ENCODE assay signal across 13 cellular contexts in the genomic region with DNA sequence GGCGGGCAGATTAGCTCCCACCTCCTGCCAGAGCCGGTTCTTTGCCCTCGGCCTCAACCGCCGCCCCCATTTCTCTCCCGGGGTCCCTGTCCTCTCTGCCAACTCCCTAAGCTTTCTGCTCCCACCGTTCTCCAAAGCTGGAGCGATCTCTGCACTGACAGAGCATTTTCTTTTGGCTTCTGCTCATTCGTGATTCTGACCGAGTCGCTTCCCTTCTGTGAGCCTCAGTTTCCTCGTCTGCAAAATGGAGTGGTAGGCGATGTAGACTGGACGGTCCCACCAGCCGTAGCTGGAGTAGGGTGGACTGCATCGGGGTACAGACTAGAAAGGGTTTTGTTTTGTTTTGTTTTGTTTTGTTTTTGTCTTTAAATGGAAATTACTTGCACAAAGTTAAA. TPM values are rescaled to one million over a fixed set of nuclear protein-coding genes. Genes with fewer than 3 reads are reported as not detected.
DNase-seq lines count a peak whose midpoint lies in the region; ATAC-seq and TF ChIP-seq lines count a peak whose summit lies in the region.
"Had no signal": no experiment of that assay in that cellular context is flagged by ENCODE, and none has a peak within 500 bp of the region (broad histone marks: within the 10 kb centered on the region; RNA-seq: fewer than 3 reads in every experiment).

No MANE protein-coding gene starts in this region.

- H3K27ac ChIP-seq in adrenal gland: no peak overlapping the region
- H3K27ac ChIP-seq: breast epithelium, epithelial cell of prostate had no signal

- no peaks in the 10 kb centered on the region for H3K9me3 ChIP-seq in adrenal gland (replicated peaks in 1 of 3)
- H3K9me3 ChIP-seq: breast epithelium had no signal

- H3K27me3 ChIP-seq in adrenal gland: peaks cover 83% of the 10 kb centered on the region

- H3K4me1 ChIP-seq in adrenal gland (replicated peaks in 1 of 2): peaks cover 14 to 26% of the 10 kb centered on the region in 2 donors

- no peaks in the 10 kb centered on the region for H3K36me3 ChIP-seq in adrenal gland (replicated peaks in 1 of 2)
- H3K36me3 ChIP-seq: breast epithelium had no signal

- DNase-seq in activated naive CD4-positive, alpha-beta T cell treated with anti-CD3 and anti-CD28 coated beads, Interleukin-2, amount 50 U/mL, for 16 hours: no peak
- no peak for DNase-seq in activated T-helper 1 cell treated with anti-CD3 and anti-CD28 coated beads, Interleukin-12 subunit alpha, Interleukin-12 subunit beta, Interleukin-2, Interleukin-4 antibody, amounts not matched to agents 30 ng/mL and 10 ng/mL and 1 ng/mL, durations not matched to agents 14 hours and 24 hours and 36 hours (ENCODE audit: low spot score)
- DNase-seq in iPS-NIHi11 (ENCODE audit: low spot score) (peak; percentile 40), NCI-H1436 (lab: John Stamatoyannopoulos, UW) (no peak), adrenal gland (no peak)
- no peak for DNase-seq in stimulated activated naive CD8-positive, alpha-beta T cell treated with anti-CD3 and anti-CD28 coated beads, Interleukin-15, amount 100 ng/mL, for 72 hours
- DNase-seq: hypothalamus, small intestine had no signal

- intact Hi-C loops in activated T-helper 1 cell treated with anti-CD3 and anti-CD28 coated beads, Interleukin-12 subunit alpha, Interleukin-12 subunit beta, Interleukin-2, Interleukin-4 antibody, amounts not matched to agents 30 ng/mL and 10 ng/mL and 1 ng/mL, durations not matched to agents 14 hours and 24 hours and 36 hours (cut with micrococcal nuclease): no loop called here
- intact Hi-C loops in adrenal gland (cut with DNase I): no loop called here

- peaks cover 24% of the 10 kb centered on the region for H3K4me1 Mint-ChIP-seq in activated naive CD4-positive, alpha-beta T cell treated with anti-CD3 and anti-CD28 coated beads, Interleukin-2, amount 50 U/mL, for 24 hours
- peaks cover 12% of the 10 kb centered on the region for H3K4me1 Mint-ChIP-seq in activated T-helper 1 cell treated with anti-CD3 and anti-CD28 coated beads, Interleukin-12 subunit alpha, Interleukin-12 subunit beta, Interleukin-2, Interleukin-4 antibody, amounts not matched to agents 30 ng/mL and 10 ng/mL and 1 ng/mL, durations not matched to agents 14 hours and 24 hours and 36 hours (ENCODE audit: low read depth)
- H3K4me1 Mint-ChIP-seq in stimulated activated naive CD8-positive, alpha-beta T cell treated with anti-CD3 and anti-CD28 coated beads, Interleukin-15, amount 100 ng/mL, for 72 hours: peaks cover 33% of the 10 kb centered on the region

- 8 to 15% (median 11%) methylated on average over 15 to 16 of the region's 16 CpGs for WGBS in adrenal gland, 4 donors

- TF ChIP-seq POLR2A in adrenal gland (IDR thresholded peaks at IDR 0.05): no peak

- H3K27me3 Mint-ChIP-seq in activated naive CD4-positive, alpha-beta T cell treated with anti-CD3 and anti-CD28 coated beads, Interleukin-2, amount 50 U/mL, for 24 hours: peaks cover 66% of the 10 kb centered on the region
- peaks cover 80% of the 10 kb centered on the region for H3K27me3 Mint-ChIP-seq in activated T-helper 1 cell treated with anti-CD3 and anti-CD28 coated beads, Interleukin-12 subunit alpha, Interleukin-12 subunit beta, Interleukin-2, Interleukin-4 antibody, amounts not matched to agents 30 ng/mL and 10 ng/mL and 1 ng/mL, durations not matched to agents 14 hours and 24 hours and 36 hours (ENCODE audit: insufficient read depth)
- H3K27me3 Mint-ChIP-seq in stimulated activated naive CD8-positive, alpha-beta T cell treated with anti-CD3 and anti-CD28 coated beads, Interleukin-15, amount 100 ng/mL, for 72 hours: peaks cover 98% of the 10 kb centered on the region

- no peaks in the 10 kb centered on the region for H3K9me3 Mint-ChIP-seq in activated naive CD4-positive, alpha-beta T cell treated with anti-CD3 and anti-CD28 coated beads, Interleukin-2, amount 50 U/mL, for 24 hours
- no peaks in the 10 kb centered on the region for H3K9me3 Mint-ChIP-seq in activated T-helper 1 cell treated with anti-CD3 and anti-CD28 coated beads, Interleukin-12 subunit alpha, Interleukin-12 subunit beta, Interleukin-2, Interleukin-4 antibody, amounts not matched to agents 30 ng/mL and 10 ng/mL and 1 ng/mL, durations not matched to agents 14 hours and 24 hours and 36 hours
- no peaks in the 10 kb centered on the region for H3K9me3 Mint-ChIP-seq in stimulated activated naive CD8-positive, alpha-beta T cell treated with anti-CD3 and anti-CD28 coated beads, Interleukin-15, amount 100 ng/mL, for 72 hours

- no peak for ATAC-seq in stimulated activated naive CD8-positive, alpha-beta T cell treated with anti-CD3 and anti-CD28 coated beads, Interleukin-15, amount 100 ng/mL, for 72 hours
- ATAC-seq in GM18909 (IDR thresholded peaks at IDR 0.05; ENCODE audit: poor library complexity, unreplicated experiment): no peak
- ATAC-seq: Panc1 had no signal

- TF ChIP-seq CTCF in adrenal gland (IDR thresholded peaks at IDR 0.05): no peak

- H3K36me3 Mint-ChIP-seq in activated naive CD4-positive, alpha-beta T cell treated with anti-CD3 and anti-CD28 coated beads, Interleukin-2, amount 50 U/mL, for 24 hours: no peaks in the 10 kb centered on the region
- no peaks in the 10 kb centered on the region for H3K36me3 Mint-ChIP-seq in activated T-helper 1 cell treated with anti-CD3 and anti-CD28 coated beads, Interleukin-12 subunit alpha, Interleukin-12 subunit beta, Interleukin-2, Interleukin-4 antibody, amounts not matched to agents 30 ng/mL and 10 ng/mL and 1 ng/mL, durations not matched to agents 14 hours and 24 hours and 36 hours (ENCODE audit: low read depth)

- H3K4me3 Mint-ChIP-seq in activated naive CD4-positive, alpha-beta T cell treated with anti-CD3 and anti-CD28 coated beads, Interleukin-2, amount 50 U/mL, for 24 hours: peak overlapping the region; percentile 80
- H3K4me3 Mint-ChIP-seq in activated T-helper 1 cell treated with anti-CD3 and anti-CD28 coated beads, Interleukin-12 subunit alpha, Interleukin-12 subunit beta, Interleukin-2, Interleukin-4 antibody, amounts not matched to agents 30 ng/mL and 10 ng/mL and 1 ng/mL, durations not matched to agents 14 hours and 24 hours and 36 hours: peak overlapping the region; percentile 39
- peak overlapping the region; percentile 69 to 79 for H3K4me3 Mint-ChIP-seq in stimulated activated naive CD8-positive, alpha-beta T cell treated with anti-CD3 and anti-CD28 coated beads, Interleukin-15, amount 100 ng/mL, for 72 hours

- H3K4me3 ChIP-seq in adrenal gland: no peak overlapping the region

- H3K27ac Mint-ChIP-seq in activated naive CD4-positive, alpha-beta T cell treated with anti-CD3 and anti-CD28 coated beads, Interleukin-2, amount 50 U/mL, for 24 hours: no peak overlapping the region
- no peak overlapping the region for H3K27ac Mint-ChIP-seq in activated T-helper 1 cell treated with anti-CD3 and anti-CD28 coated beads, Interleukin-12 subunit alpha, Interleukin-12 subunit beta, Interleukin-2, Interleukin-4 antibody, amounts not matched to agents 30 ng/mL and 10 ng/mL and 1 ng/mL, durations not matched to agents 14 hours and 24 hours and 36 hours
- H3K27ac Mint-ChIP-seq in stimulated activated naive CD8-positive, alpha-beta T cell treated with anti-CD3 and anti-CD28 coated beads, Interleukin-15, amount 100 ng/mL, for 72 hours: no peak overlapping the region

RNA-seq across cellular contexts. Expression of a gene that starts 2.4 kb away (rescaled TPM):
- not detected in 2 replicates for total RNA-seq in activated T-helper 1 cell treated with anti-CD3 and anti-CD28 coated beads, Interleukin-12 subunit alpha, Interleukin-12 subunit beta, Interleukin-2, Interleukin-4 antibody, amounts not matched to agents 30 ng/mL and 10 ng/mL and 1 ng/mL, durations not matched to agents 14 hours and 24 hours and 36 hours
- not detected for total RNA-seq in adrenal gland
- polyA plus RNA-seq in adrenal gland: not detected
- total RNA-seq: breast epithelium had no signal
- polyA plus RNA-seq: small intestine had no signal
